Comparison of ENCODE assay signal across 19 cellular contexts in genomic region chr7:66050337-66050957, GRCh38. TPM values are rescaled to one million over a fixed set of nuclear protein-coding genes. Genes with fewer than 3 reads are reported as not detected.
DNase-seq lines count a peak whose midpoint lies in the region; ATAC-seq, FAIRE-seq and TF ChIP-seq lines count a peak whose summit lies in the region.
"Had no signal": no experiment of that assay in that cellular context is flagged by ENCODE, and none has a peak within 500 bp of the region (broad histone marks: within the 10 kb centered on the region; RNA-seq: fewer than 3 reads in every experiment).

No MANE protein-coding gene starts in this region.

- CTCF ChIA-PET in CD4-positive, alpha-beta memory T cell (lab: Charles Lee; ENCODE audit: partially characterized antibody) = no interaction called here

- H3K4me1 Mint-ChIP-seq in CD4-positive, alpha-beta memory T cell = peaks cover 0 to 2% (median 0%) of the 10 kb centered on the region in 4 donors
- H3K4me1 Mint-ChIP-seq: immature natural killer cell had no signal

- no peak for TF ChIP-seq EP300 in esophagus muscularis mucosa (IDR thresholded peaks at IDR 0.05)
- TF ChIP-seq EP300 in tibial nerve (IDR thresholded peaks at IDR 0.05) = no peak

- no peaks in the 10 kb centered on the region for H3K79me2 ChIP-seq in keratinocyte (ENCODE audit: control insufficient read depth, insufficient read depth, low read length)

- no peak overlapping the region for H3K27ac Mint-ChIP-seq in CD4-positive, alpha-beta memory T cell
- H3K27ac Mint-ChIP-seq: activated naive CD8-positive, alpha-beta T cell; activated T-helper 1 cell treated with anti-CD3 and anti-CD28 coated beads, Interleukin-12 subunit alpha, Interleukin-12 subunit beta, Interleukin-2, Interleukin-4 antibody, amounts not matched to agents 30 ng/mL and 10 ng/mL and 1 ng/mL, durations not matched to agents 14 hours and 24 hours and 36 hours; immature natural killer cell; memory B cell; nephron; stimulated activated memory B cell treated with anti-CD40 and anti-IgM and Interleukin-4, amounts not matched to agents 10 μg/mL and 1 μg/mL and 100 μg/mL, for 72 hours had no signal

- H3K4me1 ChIP-seq in keratinocyte (ENCODE audit: control insufficient read depth, extremely low read depth, insufficient read depth, low read length) (peaks cover 21% of the 10 kb centered on the region), skeletal muscle satellite cell (ENCODE audit: control insufficient read depth, insufficient read depth, low read length) (peaks cover 52% of the 10 kb centered on the region), esophagus muscularis mucosa (peaks cover 0 to 7% (median 0%) of the 10 kb centered on the region in 4 donors), tibial nerve (no peaks in the 10 kb centered on the region)
- H3K4me1 ChIP-seq in CD4-positive, alpha-beta memory T cell (ENCODE audit: insufficient read depth, low read length) = no peaks in the 10 kb centered on the region

- H3K27ac ChIP-seq in SK-N-MC = peak overlapping the region; percentile 62; the same call in 1 of the 2 replicates
- H3K27ac ChIP-seq in keratinocyte (ENCODE audit: control insufficient read depth, insufficient read depth, low read length) = peak overlapping the region; percentile 40
- no peak overlapping the region for H3K27ac ChIP-seq in esophagus muscularis mucosa (replicated peaks in 1 of 4)
- H3K27ac ChIP-seq in CD4-positive, alpha-beta memory T cell (ENCODE audit: low read depth, low read length) = no peak overlapping the region
- no peak overlapping the region for H3K27ac ChIP-seq in tibial nerve

- FAIRE-seq in keratinocyte (lab: Jason Lieb, UNC) = no peak
- FAIRE-seq: G401.6 had no signal

- no peaks in the 10 kb centered on the region for H3K36me3 Mint-ChIP-seq in CD4-positive, alpha-beta memory T cell
- H3K36me3 Mint-ChIP-seq: activated naive CD8-positive, alpha-beta T cell; immature natural killer cell; memory B cell; stimulated activated memory B cell treated with anti-CD40 and anti-IgM and Interleukin-4, amounts not matched to agents 10 μg/mL and 1 μg/mL and 100 μg/mL, for 72 hours had no signal

- intact Hi-C loops in esophagus muscularis mucosa (cut with DNase I) = no loop called here
- intact Hi-C loops in CD4-positive, alpha-beta memory T cell (cut with micrococcal nuclease) = no loop called here

- no peak overlapping the region for H3K4me3 Mint-ChIP-seq in CD4-positive, alpha-beta memory T cell
- H3K4me3 Mint-ChIP-seq: activated naive CD8-positive, alpha-beta T cell; activated T-helper 1 cell treated with anti-CD3 and anti-CD28 coated beads, Interleukin-12 subunit alpha, Interleukin-12 subunit beta, Interleukin-2, Interleukin-4 antibody, amounts not matched to agents 30 ng/mL and 10 ng/mL and 1 ng/mL, durations not matched to agents 14 hours and 24 hours and 36 hours; immature natural killer cell; memory B cell; nephron; stimulated activated memory B cell treated with anti-CD40 and anti-IgM and Interleukin-4, amounts not matched to agents 10 μg/mL and 1 μg/mL and 100 μg/mL, for 72 hours had no signal

- H2AFZ ChIP-seq in keratinocyte (ENCODE audit: control insufficient read depth, low read length) = no peak overlapping the region

- H3K9me1 ChIP-seq in keratinocyte (ENCODE audit: control insufficient read depth, extremely low read depth, insufficient read depth, low read length) = no peaks in the 10 kb centered on the region

- H3K36me3 ChIP-seq in SK-N-MC (ENCODE audit: insufficient read depth, low read length) (no peaks in the 10 kb centered on the region), keratinocyte (ENCODE audit: control insufficient read depth in 2 of 2, extremely low read depth in 1 of 2, insufficient read depth in 2 of 2, low read length in 2 of 2) (no peaks in the 10 kb centered on the region), skeletal muscle satellite cell (ENCODE audit: insufficient read depth, low read length) (no peaks in the 10 kb centered on the region), esophagus muscularis mucosa (no peaks in the 10 kb centered on the region), tibial nerve (no peaks in the 10 kb centered on the region)
- no peaks in the 10 kb centered on the region for H3K36me3 ChIP-seq in CD4-positive, alpha-beta memory T cell (ENCODE audit: insufficient read depth, low read length)
- H3K36me3 ChIP-seq: HAP-1 had no signal

- H3K4me3 ChIP-seq in SK-N-MC (no peak overlapping the region; the same call in 1 of the 2 replicates), keratinocyte (ENCODE audit: control insufficient read depth in 2 of 3, extremely low read depth in 1 of 3, insufficient read depth in 2 of 3, low read depth in 1 of 3, low read length in 3 of 3) (no peak overlapping the region), skeletal muscle satellite cell (ENCODE audit: low read length) (no peak overlapping the region), esophagus muscularis mucosa (no peak overlapping the region), tibial nerve (no peak overlapping the region)
- no peak overlapping the region for H3K4me3 ChIP-seq in CD4-positive, alpha-beta memory T cell (ENCODE audit: low read length in 2 of 2)
- H3K4me3 ChIP-seq: HAP-1 had no signal

- no peaks in the 10 kb centered on the region for H3K27me3 ChIP-seq in keratinocyte (ENCODE audit: control insufficient read depth, extremely low read depth, insufficient read depth, low read length)
- H3K27me3 ChIP-seq in skeletal muscle satellite cell (ENCODE audit: control insufficient read depth, insufficient read depth, low read length) = no peaks in the 10 kb centered on the region
- H3K27me3 ChIP-seq in esophagus muscularis mucosa = no peaks in the 10 kb centered on the region
- no peaks in the 10 kb centered on the region for H3K27me3 ChIP-seq in CD4-positive, alpha-beta memory T cell (ENCODE audit: insufficient read depth, low read length)
- H3K27me3 ChIP-seq in tibial nerve = no peaks in the 10 kb centered on the region

- dilution Hi-C loops in keratinocyte (cut with MboI; ENCODE audit: extremely low pct_ligation_motif_present, low sequenced_read_pairs) = no loop called here

- H3K4me2 ChIP-seq in keratinocyte (ENCODE audit: control insufficient read depth, extremely low read depth, insufficient read depth, low read depth, low read length) (peak overlapping the region; percentile 41), skeletal muscle satellite cell (ENCODE audit: low read length) (peak overlapping the region; percentile 7)

- TF ChIP-seq CTCF in keratinocyte (optimal IDR thresholded peaks at IDR 0.05 in 1 of 3, IDR thresholded peaks at IDR 0.05 in 1 of 3, conservative IDR thresholded peaks at IDR 0.05 in 1 of 3; ENCODE audit: extremely low read depth in 1 of 3, insufficient read depth in 2 of 3, low read length in 3 of 3) (no peak), esophagus muscularis mucosa (IDR thresholded peaks at IDR 0.05) (no peak), tibial nerve (IDR thresholded peaks at IDR 0.05) (no peak)

- TF ChIP-seq POLR2A in esophagus muscularis mucosa (IDR thresholded peaks at IDR 0.05; ENCODE audit: low read depth) (no peak), tibial nerve (IDR thresholded peaks at IDR 0.05) (no peak)

- H3K9ac ChIP-seq in SK-N-MC (ENCODE audit: insufficient read length) = no peak overlapping the region
- no peak overlapping the region for H3K9ac ChIP-seq in keratinocyte (ENCODE audit: control insufficient read depth, extremely low read depth, insufficient read depth, low read length)
- peak overlapping the region; percentile 17 for H3K9ac ChIP-seq in skeletal muscle satellite cell (ENCODE audit: low read depth, low read length)

- H3K9me3 ChIP-seq in SK-N-MC (ENCODE audit: low read depth, low read length) (no peaks in the 10 kb centered on the region), keratinocyte (ENCODE audit: control insufficient read depth, low read depth, low read length) (no peaks in the 10 kb centered on the region), skeletal muscle satellite cell (replicated peaks; ENCODE audit: low read length) (no peaks in the 10 kb centered on the region), esophagus muscularis mucosa (no peaks in the 10 kb centered on the region), tibial nerve (no peaks in the 10 kb centered on the region)
- H3K9me3 ChIP-seq in CD4-positive, alpha-beta memory T cell (ENCODE audit: control insufficient read depth in 1 of 2, low read length in 2 of 2) = no peaks in the 10 kb centered on the region
- H3K9me3 ChIP-seq: HAP-1 had no signal

- H3K27me3 Mint-ChIP-seq in CD4-positive, alpha-beta memory T cell = peaks cover 0 to 3% of the 10 kb centered on the region in 2 donors
- H3K27me3 Mint-ChIP-seq: activated naive CD8-positive, alpha-beta T cell; memory B cell; stimulated activated memory B cell treated with anti-CD40 and anti-IgM and Interleukin-4, amounts not matched to agents 10 μg/mL and 1 μg/mL and 100 μg/mL, for 72 hours had no signal

- no peaks in the 10 kb centered on the region for H4K20me1 ChIP-seq in keratinocyte (ENCODE audit: control insufficient read depth, extremely low read depth, insufficient read depth, low read length)

- WGBS in esophagus muscularis mucosa = 84% methylated on average over 6 of the region's 7 CpGs
- WGBS in tibial nerve, 2 donors = 70 to 73% methylated on average over 7 of the region's 7 CpGs

- ATAC-seq in GM18873 (IDR thresholded peaks at IDR 0.05; ENCODE audit: low FRiP score, unreplicated experiment) = no peak
- ATAC-seq: stimulated activated memory B cell treated with anti-CD40 and anti-IgM and Interleukin-4, amounts not matched to agents 10 μg/mL and 1 μg/mL and 100 μg/mL, for 72 hours had no signal

- no peaks in the 10 kb centered on the region for H3K9me3 Mint-ChIP-seq in CD4-positive, alpha-beta memory T cell
- H3K9me3 Mint-ChIP-seq: activated T-helper 1 cell treated with anti-CD3 and anti-CD28 coated beads, Interleukin-12 subunit alpha, Interleukin-12 subunit beta, Interleukin-2, Interleukin-4 antibody, amounts not matched to agents 30 ng/mL and 10 ng/mL and 1 ng/mL, durations not matched to agents 14 hours and 24 hours and 36 hours; immature natural killer cell; memory B cell; nephron; stimulated activated memory B cell treated with anti-CD40 and anti-IgM and Interleukin-4, amounts not matched to agents 10 μg/mL and 1 μg/mL and 100 μg/mL, for 72 hours had no signal

- POLR2A ChIA-PET in CD4-positive, alpha-beta memory T cell (lab: Charles Lee; ENCODE audit: partially characterized antibody) = no interaction called here

- DNase-seq in ELF-1 (ENCODE audit: low read depth, low spot score) (peak; percentile 8), SK-N-MC (ENCODE audit: low read depth, low spot score) (no peak), keratinocyte (ENCODE audit: low read depth, low spot score) (no peak), esophagus muscularis mucosa (ENCODE audit: extremely low spot score) (no peak), tibial nerve (ENCODE audit: low spot score in 2 of 2) (no peak)
- no peak for DNase-seq in CD4-positive, alpha-beta memory T cell
- DNase-seq: activated CD4-positive, CD25-positive, alpha-beta regulatory T cell treated with anti-CD3 and anti-CD28 coated beads, Interleukin-2, amount 50 U/mL, for 72 hours; KG1; trophoblast cell had no signal

RNA-seq across cellular contexts. Expression of gene ASL, which starts 25.2 kb away (rescaled TPM):
- polyA plus RNA-seq in keratinocyte = 24.4 to 34.8 TPM (median 27.8 TPM) in 3 replicates
- 20.4 TPM for polyA plus RNA-seq in keratinocyte (2011; ENCODE audit: low read depth)
- polyA plus RNA-seq in keratinocyte (2011; cell fraction: cytosol; rRNA removed) = 14.3 and 23.5 TPM in 2 replicates
- 30.1 and 33.0 TPM in 2 replicates for polyA plus RNA-seq in keratinocyte (2011; cell fraction: nucleus; rRNA removed)
- 20.7 and 32.5 TPM in 2 replicates for polyA plus RNA-seq in keratinocyte (2012; ENCODE audit: low replicate concordance)
- 18.3 to 31.6 TPM (median 25.1 TPM) in 3 replicates for polyA minus RNA-seq in keratinocyte
- polyA minus RNA-seq in keratinocyte (2011; cell fraction: cytosol; rRNA and poly(A)+ RNA removed) = 23.6 TPM
- 15.6 and 16.4 TPM in 2 replicates for polyA minus RNA-seq in keratinocyte (2011; cell fraction: nucleus; rRNA and poly(A)+ RNA removed)
- 79.7 and 85.9 TPM in 2 replicates for total RNA-seq in skeletal muscle satellite cell (2012; rRNA removed)
- total RNA-seq in esophagus muscularis mucosa (10 to 100 TPM; 10.4 to 24.2 (median 18.8) TPM), tibial nerve (100 to 1,000 TPM in 1 of 4 donors, 10 to 100 TPM in 3; 48.7 to 130 (median 63.3) TPM)
- total RNA-seq in CD4-positive, alpha-beta memory T cell = 10 to 100 TPM; 11.8 to 13.7 TPM
- polyA plus RNA-seq in CD4-positive, alpha-beta memory T cell = 10 to 100 TPM; 10.8 to 15.2 TPM

Comparison
In these comparisons a context has a peak if more than half of its experiments do, and no peak if none do; other contexts are left out.
1. H3K27ac ChIP-seq: peak in SK-N-MC (single experiment) and keratinocyte (single experiment); none in esophagus muscularis mucosa (0 of 4), CD4-positive, alpha-beta memory T cell (single experiment) and tibial nerve (0 of 4).